ENCODE assay signal across 2 cellular contexts in the genomic region with DNA sequence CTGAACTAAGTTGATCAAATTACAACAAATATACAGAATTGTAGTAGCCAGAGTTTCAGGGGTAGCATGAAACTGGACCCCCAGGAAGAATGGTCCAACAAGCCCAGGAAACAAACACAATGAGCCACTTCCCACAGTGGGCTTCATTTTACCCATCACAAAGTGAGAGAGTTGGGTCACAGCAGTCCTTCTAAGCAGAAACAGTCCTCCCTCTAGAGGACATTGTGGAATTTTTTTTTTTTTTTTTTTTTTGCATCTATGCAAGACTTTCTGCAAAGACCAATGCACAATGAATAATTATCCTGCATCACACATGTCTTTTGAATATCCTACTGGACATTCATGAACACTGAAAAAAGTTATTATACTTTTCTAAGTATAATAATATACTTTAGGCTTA.
TF ChIP-seq lines count a peak whose summit lies in the region.

No MANE protein-coding gene starts in this region.

TF ChIP-seq in GM12878, 131 proteins besides CTCF, POLR2A, EP300 and RAD21 (continued from another document):
- TF ChIP-seq E2F4 (IDR thresholded peaks at IDR 0.05; ENCODE audit: low read depth, low read length) (no peak), IRF4 (IDR thresholded peaks at IDR 0.05; ENCODE audit: low read depth, low read length) (no peak), SIX5 (IDR thresholded peaks at IDR 0.05; ENCODE audit: low read depth, low read length, severe bottlenecking) (no peak), CBFB (IDR thresholded peaks at IDR 0.05; ENCODE audit: low read depth) (no peak), SMC3 (IDR thresholded peaks at IDR 0.05; ENCODE audit: borderline replicate concordance, low read length) (no peak), IKZF2 (IDR thresholded peaks at IDR 0.05) (no peak), HDGF (IDR thresholded peaks at IDR 0.05) (no peak), SIN3A (IDR thresholded peaks at IDR 0.05; ENCODE audit: low read depth, low read length) (no peak), TARDBP (IDR thresholded peaks at IDR 0.05; ENCODE audit: borderline replicate concordance) (no peak), PBX3 (IDR thresholded peaks at IDR 0.05; ENCODE audit: insufficient replicate concordance, low read depth, low read length) (no peak), ZSCAN29 (IDR thresholded peaks at IDR 0.05) (no peak), ZBTB4 (CRISPR knock-in tag; IDR thresholded peaks at IDR 0.05) (no peak), ZBTB40 (IDR thresholded peaks at IDR 0.05; ENCODE audit: borderline replicate concordance) (no peak)
- TF ChIP-seq, protein P1, sequence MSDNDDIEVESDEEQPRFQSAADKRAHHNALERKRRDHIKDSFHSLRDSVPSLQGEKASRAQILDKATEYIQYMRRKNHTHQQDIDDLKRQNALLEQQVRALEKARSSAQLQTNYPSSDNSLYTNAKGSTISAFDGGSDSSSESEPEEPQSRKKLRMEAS (IDR thresholded peaks at IDR 0.05; ENCODE audit: low read depth, low read length), result no peak
TF ChIP-seq in GM12878: peak in this region for 0.

TF ChIP-seq in neural cell, 6 proteins besides CTCF, POLR2A, EP300 and RAD21:
- TF ChIP-seq REST (IDR thresholded peaks at IDR 0.05; ENCODE audit: borderline replicate concordance) (no peak), SMC3 (conservative IDR thresholded peaks at IDR 0.05; ENCODE audit: poor library complexity) (peak; percentile 53)
